ENCODE assay signal across 1 cellular context in genomic region chr12:103929909-103930786, GRCh38.
A peak's percentile ranks its signal among the peaks of the same experiment; 100 is the strongest.
TF ChIP-seq lines count a peak whose summit lies in the region.

Gene HSP90B1, plus strand, starts transcription at chr12:103930410. Its CDS starts 106 bp downstream, at chr12:103930516.

TF ChIP-seq in HepG2, 621 proteins besides CTCF, POLR2A, EP300 and RAD21 (continued from another document and continues in another):
- TF ChIP-seq, protein P1, sequence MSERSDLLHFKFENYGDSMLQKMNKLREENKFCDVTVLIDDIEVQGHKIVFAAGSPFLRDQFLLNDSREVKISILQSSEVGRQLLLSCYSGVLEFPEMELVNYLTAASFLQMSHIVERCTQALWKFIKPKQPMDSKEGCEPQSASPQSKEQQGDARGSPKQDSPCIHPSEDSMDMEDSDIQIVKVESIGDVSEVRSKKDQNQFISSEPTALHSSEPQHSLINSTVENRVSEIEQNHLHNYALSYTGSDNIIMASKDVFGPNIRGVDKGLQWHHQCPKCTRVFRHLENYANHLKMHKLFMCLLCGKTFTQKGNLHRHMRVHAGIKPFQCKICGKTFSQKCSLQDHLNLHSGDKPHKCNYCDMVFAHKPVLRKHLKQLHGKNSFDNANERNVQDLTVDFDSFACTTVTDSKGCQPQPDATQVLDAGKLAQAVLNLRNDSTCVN (CRISPR knock-in tag; IDR thresholded peaks at IDR 0.05; ENCODE audit: borderline replicate concordance) = no peak
- TF ChIP-seq ZSCAN9 (CRISPR knock-in tag; IDR thresholded peaks at IDR 0.05; ENCODE audit: borderline replicate concordance) (peak; percentile 75; the same call in 1 of the 2 replicates), HOXD1 (CRISPR knock-in tag; IDR thresholded peaks at IDR 0.05) (peak; percentile 71), NCOA2 (CRISPR knock-in tag; IDR thresholded peaks at IDR 0.05) (no peak), ZNF605 (CRISPR knock-in tag; IDR thresholded peaks at IDR 0.05) (peak; percentile 82; the same call in 1 of the 2 replicates), ZNF691 (CRISPR knock-in tag; IDR thresholded peaks at IDR 0.05; ENCODE audit: borderline replicate concordance, low read depth) (peak; percentile 54; the same call in 1 of the 2 replicates), NFKBIZ (CRISPR knock-in tag; IDR thresholded peaks at IDR 0.05) (0 out of 2 replicates have a peak, but pooled peaks have one; percentile 4), PLRG1 (conservative IDR thresholded peaks at IDR 0.05) (no peak), EHMT2 (IDR thresholded peaks at IDR 0.05; ENCODE audit: borderline replicate concordance, low read depth, low read length) (no peak; the same call in 1 of the 2 replicates), PREB (CRISPR knock-in tag; IDR thresholded peaks at IDR 0.05) (0 out of 2 replicates have a peak, but pooled peaks have one; percentile 52), ZNF792 (CRISPR knock-in tag; IDR thresholded peaks at IDR 0.05) (0 out of 2 replicates have a peak, but pooled peaks have one; percentile 45), HNF4A (CRISPR knock-in tag; IDR thresholded peaks at IDR 0.05) (peak; percentile 15; the same call in 1 of the 2 replicates), JARID2 (CRISPR knock-in tag; IDR thresholded peaks at IDR 0.05; ENCODE audit: insufficient replicate concordance) (no peak), RNF2 (conservative IDR thresholded peaks at IDR 0.05; ENCODE audit: low read depth) (peak; percentile 87), MAZ (IDR thresholded peaks at IDR 0.05; ENCODE audit: borderline replicate concordance, low read depth, low read length) (peak; percentile 93), MAZ (CRISPR knock-in tag; IDR thresholded peaks at IDR 0.05; ENCODE audit: low read depth) (peak; percentile 90; the same call in 1 of the 2 replicates), ZNF557 (CRISPR knock-in tag; IDR thresholded peaks at IDR 0.05) (0 out of 2 replicates have a peak, but pooled peaks have one; percentile 37), HOXA7 (CRISPR knock-in tag; IDR thresholded peaks at IDR 0.05) (0 out of 2 replicates have a peak, but pooled peaks have one; percentile 55), ZZZ3 (CRISPR knock-in tag; IDR thresholded peaks at IDR 0.05; ENCODE audit: borderline replicate concordance) (0 out of 2 replicates have a peak, but pooled peaks have one; percentile 41), SP2 (CRISPR knock-in tag; IDR thresholded peaks at IDR 0.05) (peak; percentile 83), RBAK (CRISPR knock-in tag; IDR thresholded peaks at IDR 0.05) (no peak), HOXA9 (CRISPR knock-in tag; IDR thresholded peaks at IDR 0.05; ENCODE audit: borderline replicate concordance) (peak; percentile 71; the same call in 1 of the 2 replicates), ZNF329 (CRISPR knock-in tag; IDR thresholded peaks at IDR 0.05; ENCODE audit: low read depth) (peak; percentile 79), ZNF136 (CRISPR knock-in tag; IDR thresholded peaks at IDR 0.05; ENCODE audit: low read depth) (no peak), HINFP (CRISPR knock-in tag; IDR thresholded peaks at IDR 0.05; ENCODE audit: low read depth) (peak; percentile 85; the same call in 1 of the 2 replicates), SNAI1 (CRISPR knock-in tag; IDR thresholded peaks at IDR 0.05; ENCODE audit: borderline replicate concordance) (no peak), KLF9 (CRISPR knock-in tag; IDR thresholded peaks at IDR 0.05; ENCODE audit: low read depth) (peak; percentile 66; the same call in 1 of the 2 replicates), ZNF580 (CRISPR knock-in tag; IDR thresholded peaks at IDR 0.05; ENCODE audit: borderline replicate concordance, low read depth) (peak; percentile 90; the same call in 1 of the 2 replicates), NFIB (CRISPR knock-in tag; IDR thresholded peaks at IDR 0.05; ENCODE audit: borderline replicate concordance) (no peak), ZNF441 (CRISPR knock-in tag; IDR thresholded peaks at IDR 0.05; ENCODE audit: borderline replicate concordance) (peak; percentile 74; the same call in 1 of the 2 replicates), STAG1 (CRISPR knock-in tag; IDR thresholded peaks at IDR 0.05) (0 out of 2 replicates have a peak, but pooled peaks have one; percentile 4), PRDM10 (CRISPR knock-in tag; IDR thresholded peaks at IDR 0.05; ENCODE audit: low read depth) (peak; percentile 25; the same call in 1 of the 2 replicates)
- TF ChIP-seq, protein P2, sequence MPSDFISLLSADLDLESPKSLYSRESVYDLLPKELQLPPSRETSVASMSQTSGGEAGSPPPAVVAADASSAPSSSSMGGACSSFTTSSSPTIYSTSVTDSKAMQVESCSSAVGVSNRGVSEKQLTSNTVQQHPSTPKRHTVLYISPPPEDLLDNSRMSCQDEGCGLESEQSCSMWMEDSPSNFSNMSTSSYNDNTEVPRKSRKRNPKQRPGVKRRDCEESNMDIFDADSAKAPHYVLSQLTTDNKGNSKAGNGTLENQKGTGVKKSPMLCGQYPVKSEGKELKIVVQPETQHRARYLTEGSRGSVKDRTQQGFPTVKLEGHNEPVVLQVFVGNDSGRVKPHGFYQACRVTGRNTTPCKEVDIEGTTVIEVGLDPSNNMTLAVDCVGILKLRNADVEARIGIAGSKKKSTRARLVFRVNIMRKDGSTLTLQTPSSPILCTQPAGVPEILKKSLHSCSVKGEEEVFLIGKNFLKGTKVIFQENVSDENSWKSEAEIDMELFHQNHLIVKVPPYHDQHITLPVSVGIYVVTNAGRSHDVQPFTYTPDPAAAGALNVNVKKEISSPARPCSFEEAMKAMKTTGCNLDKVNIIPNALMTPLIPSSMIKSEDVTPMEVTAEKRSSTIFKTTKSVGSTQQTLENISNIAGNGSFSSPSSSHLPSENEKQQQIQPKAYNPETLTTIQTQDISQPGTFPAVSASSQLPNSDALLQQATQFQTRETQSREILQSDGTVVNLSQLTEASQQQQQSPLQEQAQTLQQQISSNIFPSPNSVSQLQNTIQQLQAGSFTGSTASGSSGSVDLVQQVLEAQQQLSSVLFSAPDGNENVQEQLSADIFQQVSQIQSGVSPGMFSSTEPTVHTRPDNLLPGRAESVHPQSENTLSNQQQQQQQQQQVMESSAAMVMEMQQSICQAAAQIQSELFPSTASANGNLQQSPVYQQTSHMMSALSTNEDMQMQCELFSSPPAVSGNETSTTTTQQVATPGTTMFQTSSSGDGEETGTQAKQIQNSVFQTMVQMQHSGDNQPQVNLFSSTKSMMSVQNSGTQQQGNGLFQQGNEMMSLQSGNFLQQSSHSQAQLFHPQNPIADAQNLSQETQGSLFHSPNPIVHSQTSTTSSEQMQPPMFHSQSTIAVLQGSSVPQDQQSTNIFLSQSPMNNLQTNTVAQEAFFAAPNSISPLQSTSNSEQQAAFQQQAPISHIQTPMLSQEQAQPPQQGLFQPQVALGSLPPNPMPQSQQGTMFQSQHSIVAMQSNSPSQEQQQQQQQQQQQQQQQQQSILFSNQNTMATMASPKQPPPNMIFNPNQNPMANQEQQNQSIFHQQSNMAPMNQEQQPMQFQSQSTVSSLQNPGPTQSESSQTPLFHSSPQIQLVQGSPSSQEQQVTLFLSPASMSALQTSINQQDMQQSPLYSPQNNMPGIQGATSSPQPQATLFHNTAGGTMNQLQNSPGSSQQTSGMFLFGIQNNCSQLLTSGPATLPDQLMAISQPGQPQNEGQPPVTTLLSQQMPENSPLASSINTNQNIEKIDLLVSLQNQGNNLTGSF (CRISPR knock-in tag; IDR thresholded peaks at IDR 0.05) = peak; percentile 14; the same call in 1 of the 2 replicates
- TF ChIP-seq, protein P3, sequence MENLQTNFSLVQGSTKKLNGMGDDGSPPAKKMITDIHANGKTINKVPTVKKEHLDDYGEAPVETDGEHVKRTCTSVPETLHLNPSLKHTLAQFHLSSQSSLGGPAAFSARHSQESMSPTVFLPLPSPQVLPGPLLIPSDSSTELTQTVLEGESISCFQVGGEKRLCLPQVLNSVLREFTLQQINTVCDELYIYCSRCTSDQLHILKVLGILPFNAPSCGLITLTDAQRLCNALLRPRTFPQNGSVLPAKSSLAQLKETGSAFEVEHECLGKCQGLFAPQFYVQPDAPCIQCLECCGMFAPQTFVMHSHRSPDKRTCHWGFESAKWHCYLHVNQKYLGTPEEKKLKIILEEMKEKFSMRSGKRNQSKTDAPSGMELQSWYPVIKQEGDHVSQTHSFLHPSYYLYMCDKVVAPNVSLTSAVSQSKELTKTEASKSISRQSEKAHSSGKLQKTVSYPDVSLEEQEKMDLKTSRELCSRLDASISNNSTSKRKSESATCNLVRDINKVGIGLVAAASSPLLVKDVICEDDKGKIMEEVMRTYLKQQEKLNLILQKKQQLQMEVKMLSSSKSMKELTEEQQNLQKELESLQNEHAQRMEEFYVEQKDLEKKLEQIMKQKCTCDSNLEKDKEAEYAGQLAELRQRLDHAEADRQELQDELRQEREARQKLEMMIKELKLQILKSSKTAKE (CRISPR knock-in tag; IDR thresholded peaks at IDR 0.05; ENCODE audit: borderline replicate concordance) = no peak; the same call in 1 of the 2 replicates
- TF ChIP-seq, protein P4, sequence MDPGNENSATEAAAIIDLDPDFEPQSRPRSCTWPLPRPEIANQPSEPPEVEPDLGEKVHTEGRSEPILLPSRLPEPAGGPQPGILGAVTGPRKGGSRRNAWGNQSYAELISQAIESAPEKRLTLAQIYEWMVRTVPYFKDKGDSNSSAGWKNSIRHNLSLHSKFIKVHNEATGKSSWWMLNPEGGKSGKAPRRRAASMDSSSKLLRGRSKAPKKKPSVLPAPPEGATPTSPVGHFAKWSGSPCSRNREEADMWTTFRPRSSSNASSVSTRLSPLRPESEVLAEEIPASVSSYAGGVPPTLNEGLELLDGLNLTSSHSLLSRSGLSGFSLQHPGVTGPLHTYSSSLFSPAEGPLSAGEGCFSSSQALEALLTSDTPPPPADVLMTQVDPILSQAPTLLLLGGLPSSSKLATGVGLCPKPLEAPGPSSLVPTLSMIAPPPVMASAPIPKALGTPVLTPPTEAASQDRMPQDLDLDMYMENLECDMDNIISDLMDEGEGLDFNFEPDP (CRISPR knock-in tag; conservative IDR thresholded peaks at IDR 0.05) = 0 out of 2 replicates have a peak, but pooled peaks have one; percentile 72
- TF ChIP-seq, protein P5, sequence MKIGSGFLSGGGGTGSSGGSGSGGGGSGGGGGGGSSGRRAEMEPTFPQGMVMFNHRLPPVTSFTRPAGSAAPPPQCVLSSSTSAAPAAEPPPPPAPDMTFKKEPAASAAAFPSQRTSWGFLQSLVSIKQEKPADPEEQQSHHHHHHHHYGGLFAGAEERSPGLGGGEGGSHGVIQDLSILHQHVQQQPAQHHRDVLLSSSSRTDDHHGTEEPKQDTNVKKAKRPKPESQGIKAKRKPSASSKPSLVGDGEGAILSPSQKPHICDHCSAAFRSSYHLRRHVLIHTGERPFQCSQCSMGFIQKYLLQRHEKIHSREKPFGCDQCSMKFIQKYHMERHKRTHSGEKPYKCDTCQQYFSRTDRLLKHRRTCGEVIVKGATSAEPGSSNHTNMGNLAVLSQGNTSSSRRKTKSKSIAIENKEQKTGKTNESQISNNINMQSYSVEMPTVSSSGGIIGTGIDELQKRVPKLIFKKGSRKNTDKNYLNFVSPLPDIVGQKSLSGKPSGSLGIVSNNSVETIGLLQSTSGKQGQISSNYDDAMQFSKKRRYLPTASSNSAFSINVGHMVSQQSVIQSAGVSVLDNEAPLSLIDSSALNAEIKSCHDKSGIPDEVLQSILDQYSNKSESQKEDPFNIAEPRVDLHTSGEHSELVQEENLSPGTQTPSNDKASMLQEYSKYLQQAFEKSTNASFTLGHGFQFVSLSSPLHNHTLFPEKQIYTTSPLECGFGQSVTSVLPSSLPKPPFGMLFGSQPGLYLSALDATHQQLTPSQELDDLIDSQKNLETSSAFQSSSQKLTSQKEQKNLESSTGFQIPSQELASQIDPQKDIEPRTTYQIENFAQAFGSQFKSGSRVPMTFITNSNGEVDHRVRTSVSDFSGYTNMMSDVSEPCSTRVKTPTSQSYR (CRISPR knock-in tag; IDR thresholded peaks at IDR 0.05; ENCODE audit: borderline replicate concordance) = peak; percentile 75
